ENCODE assay signal across 8 cellular contexts in the genomic region with DNA sequence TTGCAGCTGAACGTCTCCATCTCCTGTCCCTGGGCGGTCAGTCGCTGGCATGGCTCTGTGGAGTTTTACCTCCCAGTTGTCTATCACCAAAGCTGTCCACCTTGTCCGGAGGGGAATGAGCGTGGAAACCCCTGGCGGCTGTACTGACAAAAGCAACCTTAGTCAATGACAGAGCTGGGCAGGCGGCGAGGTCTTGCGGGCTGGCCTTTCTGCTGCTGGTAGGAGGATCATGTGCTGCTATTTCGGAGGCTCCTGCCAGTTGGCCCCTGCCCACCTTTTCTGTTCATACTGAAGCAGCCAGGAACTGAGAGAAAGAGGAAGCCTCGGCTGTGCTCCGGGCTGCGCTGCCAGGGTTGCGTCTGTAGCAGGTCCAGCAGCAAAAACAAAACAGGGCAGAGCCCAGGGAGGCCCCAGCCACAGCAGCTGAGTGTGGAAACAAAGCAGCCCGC. TPM values are rescaled to one million over a fixed set of nuclear protein-coding genes. Genes with fewer than 3 reads are reported as not detected.
DNase-seq lines count a peak whose midpoint lies in the region; ATAC-seq, FAIRE-seq and TF ChIP-seq lines count a peak whose summit lies in the region.

No MANE protein-coding gene starts in this region.

- DNase-seq in GM12892 (ENCODE audit: insufficient read length): peak; percentile 6
- DNase-seq in adipocyte (ENCODE audit: low read depth): no peak
- peak; percentile 89 for DNase-seq in left ventricle myocardium superior
- peak; percentile 40 for DNase-seq in pulmonary artery endothelial cell (ENCODE audit: low read depth, low spot score)
- DNase-seq in HTR-8/SVneo (ENCODE audit: insufficient read length, low spot score): no peak
- no peak for DNase-seq in activated CD8-positive, alpha-beta memory T cell treated with anti-CD3 and anti-CD28 coated beads for 24 hours
- DNase-seq in RKO (ENCODE audit: low spot score): no peak

- intact Hi-C loops in left ventricle myocardium superior (cut with micrococcal nuclease): no loop called here

- ATAC-seq in left ventricle myocardium superior: peak; percentile 94
- ATAC-seq in HG02610 (IDR thresholded peaks at IDR 0.05; ENCODE audit: unreplicated experiment): no peak

- no peaks in the 10 kb centered on the region for H3K9me3 ChIP-seq in adipocyte (ENCODE audit: control insufficient read depth, low read length)

- peak overlapping the region; percentile 89 for H3K4me3 ChIP-seq in adipocyte (ENCODE audit: low read length)

- no peak for TF ChIP-seq POLR2A in GM12892 (IDR thresholded peaks at IDR 0.05; ENCODE audit: low read depth, low read length)

- no peak for FAIRE-seq in GM12892 (lab: Jason Lieb, UNC)
- FAIRE-seq in HTR-8/SVneo (lab: Jason Lieb, UNC): no peak

- H3K36me3 ChIP-seq in adipocyte (ENCODE audit: control insufficient read depth, insufficient read depth, low read length, severe bottlenecking): peaks cover 3% of the 10 kb centered on the region

- H3K27me3 ChIP-seq in adipocyte (replicated peaks; ENCODE audit: control insufficient read depth, insufficient read depth, low read length): no peaks in the 10 kb centered on the region

- peaks cover 55% of the 10 kb centered on the region for H3K4me1 ChIP-seq in adipocyte (ENCODE audit: control insufficient read depth, insufficient read depth, low read length)

- peak overlapping the region; percentile 91 for H3K9ac ChIP-seq in adipocyte (ENCODE audit: low read length)

RNA-seq across cellular contexts. Expression of a gene that starts 57.7 kb away (rescaled TPM):
- 0.06 TPM for polyA plus RNA-seq in GM12892 (2012; ENCODE audit: missing spikeins)
- not detected for total RNA-seq in left ventricle myocardium superior
- 23.6 and 25.2 TPM in 2 replicates for total RNA-seq in pulmonary artery endothelial cell

Comparison
In these comparisons a context has a peak if more than half of its experiments do, and no peak if none do; other contexts are left out.
1. DNase-seq: peak in GM12892 (single experiment), left ventricle myocardium superior (single experiment) and pulmonary artery endothelial cell (single experiment); none in adipocyte (single experiment), HTR-8/SVneo (single experiment), activated CD8-positive, alpha-beta memory T cell treated with anti-CD3 and anti-CD28 coated beads for 24 hours (single experiment) and RKO (single experiment).
2. RNA of a gene that starts 57.7 kb away (total RNA-seq): 23.6 to 25.2 TPM in pulmonary artery endothelial cell; not detected in left ventricle myocardium superior (single experiment); every median in the first group is over 10 times any median in the second.